ENCODE assay signal across 9 cellular contexts in genomic region chr14:104972301-104973211, GRCh38. TPM values are rescaled to one million over a fixed set of nuclear protein-coding genes. Genes with fewer than 3 reads are reported as not detected.
DNase-seq lines count a peak whose midpoint lies in the region; ATAC-seq, FAIRE-seq and TF ChIP-seq lines count a peak whose summit lies in the region.
"Had no signal": no experiment of that assay in that cellular context is flagged by ENCODE, and none has a peak within 500 bp of the region (broad histone marks: within the 10 kb centered on the region; RNA-seq: fewer than 3 reads in every experiment).

No MANE protein-coding gene starts in this region.

- ATAC-seq in A549: peak; percentile 19 to 37
- ATAC-seq in lower lobe of right lung: peak; percentile 73 to 82
- ATAC-seq in GM23338: no peak
- no peak for ATAC-seq in HG03520 (IDR thresholded peaks at IDR 0.05; ENCODE audit: unreplicated experiment)

- peak overlapping the region; percentile 97 for H3K4me2 ChIP-seq in A549
- H3K4me2 ChIP-seq in GM23338: no peak overlapping the region
- H3K4me2 ChIP-seq in MM.1S (ENCODE audit: low read depth, low read length): no peak overlapping the region

- H3K36me3 ChIP-seq in bronchial epithelial cell (ENCODE audit: control insufficient read depth, insufficient read depth, low read length) (peaks cover 2% of the 10 kb centered on the region), lower lobe of right lung (no peaks in the 10 kb centered on the region), GM23338 (ENCODE audit: insufficient read depth) (no peaks in the 10 kb centered on the region), MM.1S (replicated peaks; ENCODE audit: insufficient read depth, low read length) (no peaks in the 10 kb centered on the region)

- H3K27me3 ChIP-seq in bronchial epithelial cell (ENCODE audit: control insufficient read depth, insufficient read depth, low read length) (no peaks in the 10 kb centered on the region), lower lobe of right lung (ENCODE audit: low read depth) (peaks cover 13% of the 10 kb centered on the region), GM23338 (ENCODE audit: insufficient read depth) (peaks cover 14% of the 10 kb centered on the region), MM.1S (replicated peaks; ENCODE audit: insufficient read depth, low read length) (peaks cover 27% of the 10 kb centered on the region)

- TF ChIP-seq RAD21 in A549 (conservative IDR thresholded peaks at IDR 0.05 in 1 of 2, IDR thresholded peaks at IDR 0.05 in 1 of 2): 0 out of 5 replicates have a peak, but pooled peaks of 1 of the 2 experiments have one; percentile 7

- H3K4me1 ChIP-seq in A549 (peaks cover 90% of the 10 kb centered on the region), lower lobe of right lung (peaks cover 87% of the 10 kb centered on the region), GM23338 (ENCODE audit: insufficient read depth) (peaks cover 8% of the 10 kb centered on the region; the same call in 1 of the 2 replicates), MM.1S (ENCODE audit: low read length) (no peaks in the 10 kb centered on the region)

- no peak for TF ChIP-seq POLR2A in A549 (IDR thresholded peaks at IDR 0.05; ENCODE audit: low read length)

- no peaks in the 10 kb centered on the region for H3K36me3 Mint-ChIP-seq in GM23338 (ENCODE audit: low read depth)

- H3K79me2 ChIP-seq in GM23338 (replicated peaks; ENCODE audit: insufficient read depth): no peaks in the 10 kb centered on the region
- no peaks in the 10 kb centered on the region for H3K79me2 ChIP-seq in MM.1S (ENCODE audit: low read length)

- H3K9me3 Mint-ChIP-seq in GM23338: no peaks in the 10 kb centered on the region

- H3K4me1 Mint-ChIP-seq in GM23338: peaks cover 12% of the 10 kb centered on the region; the same call in 2 of the 3 replicates

- CTCF ChIA-PET in A549 (lab: Yijun Ruan, JAX): interaction anchor here (0.5 to 6.6 kb wide), 19 partner anchors 8 to 204 kb away, joined by 3 to 235 read pairs (median 7); partner anchors contain the start of gene CDCA4

- H3K4me3 Mint-ChIP-seq in GM23338: no peak overlapping the region

- peak overlapping the region; percentile 97 to 99 for H3K27ac ChIP-seq in A549
- H3K27ac ChIP-seq in lower lobe of right lung: peak overlapping the region; percentile 86
- H3K27ac ChIP-seq in GM23338 (ENCODE audit: low read depth): no peak overlapping the region
- H3K27ac ChIP-seq in MM.1S (ENCODE audit: low read length): no peak overlapping the region

- TF ChIP-seq CTCF in A549 (IDR thresholded peaks at IDR 0.05) (no peak), bronchial epithelial cell (IDR thresholded peaks at IDR 0.05; ENCODE audit: insufficient read depth, low read length, severe bottlenecking) (peak; percentile 54), lower lobe of right lung (IDR thresholded peaks at IDR 0.05) (no peak), GM23338 (conservative IDR thresholded peaks at IDR 0.05; ENCODE audit: low read depth in 2 of 2) (no peak), MM.1S (IDR thresholded peaks at IDR 0.05; ENCODE audit: low read length) (no peak)

- DNase-seq in A549 (ENCODE audit: low read depth in 1 of 2, low spot score in 1 of 2) (peak; percentile 79 to 93), M059J (ENCODE audit: low read depth) (peak; percentile 79), bronchial epithelial cell (ENCODE audit: low read depth) (peak; percentile 95), lower lobe of right lung (peak; percentile 83), GM23338 (ENCODE audit: low spot score) (no peak), MM.1S (no peak), nucleus accumbens (lab: John Stamatoyannopoulos, UW) (no peak)

- no peaks in the 10 kb centered on the region for H4K20me1 ChIP-seq in GM23338 (replicated peaks; ENCODE audit: insufficient read depth)
- H4K20me1 ChIP-seq in MM.1S (ENCODE audit: insufficient read depth, low read length): no peaks in the 10 kb centered on the region

- POLR2A ChIA-PET in A549 (lab: Yijun Ruan, JAX): interaction anchor here (0.6 to 3.8 kb wide), 9 partner anchors 13 to 119 kb away, joined by 3 to 76 read pairs (median 6); partner anchors contain the start of genes CDCA4 and CLBA1

- no peaks in the 10 kb centered on the region for H3F3A ChIP-seq in GM23338 (replicated peaks; ENCODE audit: low read depth)
- H3F3A ChIP-seq in MM.1S (ENCODE audit: insufficient read depth, low read length): no peaks in the 10 kb centered on the region

- no peaks in the 10 kb centered on the region for H3K9me3 ChIP-seq in A549
- no peaks in the 10 kb centered on the region for H3K9me3 ChIP-seq in lower lobe of right lung
- H3K9me3 ChIP-seq in MM.1S (replicated peaks; ENCODE audit: insufficient read depth, low read length): no peaks in the 10 kb centered on the region

- TF ChIP-seq EP300 in A549 (IDR thresholded peaks at IDR 0.05): peak in 1 of 2 experiments; percentile 51; a peak in 2 of 5 replicates

- no peak overlapping the region for H3K9ac ChIP-seq in MM.1S (ENCODE audit: low read length)

- H2AFZ ChIP-seq in GM23338 (no peak overlapping the region), MM.1S (ENCODE audit: low read length) (no peak overlapping the region)

- H3K9me2 ChIP-seq in GM23338 (ENCODE audit: insufficient read depth): no peaks in the 10 kb centered on the region
- no peaks in the 10 kb centered on the region for H3K9me2 ChIP-seq in MM.1S (replicated peaks; ENCODE audit: insufficient read depth, low read length)

- H3K27me3 Mint-ChIP-seq in GM23338 (ENCODE audit: insufficient read depth, low read depth, poor library complexity): peaks cover 30% of the 10 kb centered on the region

- WGBS in A549 (ENCODE audit: missing lambda C conversion rate): 14% methylated on average over 13 of the region's 30 CpGs

- H3K4me3 ChIP-seq in A549: peak overlapping the region; percentile 11; the same call in 1 of the 3 replicates
- H3K4me3 ChIP-seq in bronchial epithelial cell (ENCODE audit: low read depth, low read length): peak overlapping the region; percentile 13
- no peak overlapping the region for H3K4me3 ChIP-seq in lower lobe of right lung
- no peak overlapping the region for H3K4me3 ChIP-seq in GM23338
- no peak overlapping the region for H3K4me3 ChIP-seq in MM.1S (ENCODE audit: low read length)

- no peak for FAIRE-seq in A549 (lab: Jason Lieb, UNC)
- peak; percentile 96 for FAIRE-seq in bronchial epithelial cell (lab: Jason Lieb, UNC)

- intact Hi-C loops in lower lobe of right lung (cut with DNase I): loop anchor here (10.0 kb wide), 1 partner anchor 72 kb away; no protein-coding TSS in a partner anchor

- H3K27ac Mint-ChIP-seq in GM23338: no peak overlapping the region

TF ChIP-seq in A549, 52 proteins besides CTCF, POLR2A, EP300 and RAD21 (continues in another document):
- TF ChIP-seq HDAC2 (IDR thresholded peaks at IDR 0.05): no peak
- peak; percentile 60 for TF ChIP-seq HOXB13 (CRISPR knock-in tag; IDR thresholded peaks at IDR 0.05; ENCODE audit: low read depth)

TF ChIP-seq in GM23338, 12 proteins besides CTCF, POLR2A, EP300 and RAD21 (continues in another document):
- TF ChIP-seq EZH2phosphoT487 (IDR thresholded peaks at IDR 0.05; ENCODE audit: unreplicated experiment): no peak
- no peak for TF ChIP-seq POLR2AphosphoS5 (IDR thresholded peaks at IDR 0.05; ENCODE audit: low read depth)
- no peak for TF ChIP-seq STAT1 (IDR thresholded peaks at IDR 0.05; ENCODE audit: unreplicated experiment)
- TF ChIP-seq EZH2 (IDR thresholded peaks at IDR 0.05; ENCODE audit: low read depth, unreplicated experiment): no peak
- TF ChIP-seq ZNF331 (CRISPR knock-in tag; IDR thresholded peaks at IDR 0.05; ENCODE audit: low read depth): no peak

RNA-seq across cellular contexts. Expression of gene AHNAK2, which starts 5.6 kb away (rescaled TPM):
- polyA plus RNA-seq in A549 (2011; rRNA removed) (43.7 and 56.7 TPM in 2 replicates), A549 (2017; fragmentation: RNase III; extraction: RNeasy Plus Mini Kit Qiagen cat#74134 plus additional on column Dnase treatment) (34.4 to 46.5 TPM (median 43.3 TPM) in 3 replicates), GM23338 (2016; fragmentation: Nextera tagmentation; extraction: Ambion mirVana) (1.1 and 1.6 TPM in 2 replicates)
- polyA plus RNA-seq in A549 (2012; cell fraction: cytosol; rRNA removed): 9.8 and 11.7 TPM in 2 replicates
- 65.0 and 74.3 TPM in 2 replicates for polyA plus RNA-seq in A549 (2012; cell fraction: nucleus; rRNA removed)
- polyA minus RNA-seq in A549 (2011; rRNA and poly(A)+ RNA removed): 212 and 231 TPM in 2 replicates
- 3.2 and 4.7 TPM in 2 replicates for total RNA-seq in M059J (2014; rRNA removed; shearing (Covaris generic))
- total RNA-seq in bronchial epithelial cell (367 and 620 TPM in 2 replicates), lower lobe of right lung (10.8 TPM)
- total RNA-seq in GM23338 (2014; rRNA removed; shearing (Covaris generic)): 2.6 TPM in 2 replicates

RNA-seq across cellular contexts. Expression of gene CLBA1, which starts 13.0 kb away (rescaled TPM):
- polyA plus RNA-seq in A549 (2011; rRNA removed) (11.3 and 11.5 TPM in 2 replicates), A549 (2017; fragmentation: RNase III; extraction: RNeasy Plus Mini Kit Qiagen cat#74134 plus additional on column Dnase treatment) (10.7 to 12.5 TPM (median 12.0 TPM) in 3 replicates), GM23338 (2016; fragmentation: Nextera tagmentation; extraction: Ambion mirVana) (1.6 and 1.7 TPM in 2 replicates)
- 7.7 and 8.6 TPM in 2 replicates for polyA plus RNA-seq in A549 (2012; cell fraction: cytosol; rRNA removed)
- 14.0 and 16.7 TPM in 2 replicates for polyA plus RNA-seq in A549 (2012; cell fraction: nucleus; rRNA removed)
- 8.6 and 9.5 TPM in 2 replicates for polyA minus RNA-seq in A549 (2011; rRNA and poly(A)+ RNA removed)
- total RNA-seq in M059J (2014; rRNA removed; shearing (Covaris generic)): 3.3 and 5.6 TPM in 2 replicates
- total RNA-seq in bronchial epithelial cell (8.4 and 14.1 TPM in 2 replicates), lower lobe of right lung (10.5 TPM)
- 1.8 and 4.9 TPM in 2 replicates for total RNA-seq in GM23338 (2014; rRNA removed; shearing (Covaris generic))

RNA-seq across cellular contexts. Expression of gene PLD4, which starts 47.9 kb away (rescaled TPM):
- polyA plus RNA-seq in A549 (2011; rRNA removed) (0.01 TPM in 2 replicates), A549 (2017; fragmentation: RNase III; extraction: RNeasy Plus Mini Kit Qiagen cat#74134 plus additional on column Dnase treatment) (0.01 TPM in 2 of 3 replicates, not detected in the other), GM23338 (2016; fragmentation: Nextera tagmentation; extraction: Ambion mirVana) (0.21 TPM in 1 of 2 replicates, not detected in the other)
- 0.03 TPM in 1 of 2 replicates, not detected in the other for polyA plus RNA-seq in A549 (2012; cell fraction: cytosol; rRNA removed)
- polyA plus RNA-seq in A549 (2012; cell fraction: nucleus; rRNA removed): 0.06 and 0.11 TPM in 2 replicates
- polyA minus RNA-seq in A549 (2011; rRNA and poly(A)+ RNA removed): 0.17 TPM in 1 of 2 replicates, not detected in the other
- total RNA-seq in M059J (2014; rRNA removed; shearing (Covaris generic)): not detected in 2 replicates
- total RNA-seq in bronchial epithelial cell (not detected in 2 replicates), lower lobe of right lung (1.2 TPM)
- 0.08 TPM in 1 of 2 replicates, not detected in the other for total RNA-seq in GM23338 (2014; rRNA removed; shearing (Covaris generic))
- total RNA-seq: dermis microvascular lymphatic vessel endothelial cell had no signal

RNA-seq across cellular contexts. Expression of gene CDCA4, which starts 48.3 kb away (rescaled TPM):
- polyA plus RNA-seq in A549 (2011; rRNA removed): 19.5 and 24.2 TPM in 2 replicates
- polyA plus RNA-seq in A549 (2012; cell fraction: cytosol; rRNA removed): 42.8 and 52.7 TPM in 2 replicates
- polyA plus RNA-seq in A549 (2012; cell fraction: nucleus; rRNA removed): 44.8 and 46.3 TPM in 2 replicates
- polyA plus RNA-seq in A549 (2017; fragmentation: RNase III; extraction: RNeasy Plus Mini Kit Qiagen cat#74134 plus additional on column Dnase treatment): 25.9 to 28.0 TPM (median 26.9 TPM) in 3 replicates
- polyA minus RNA-seq in A549 (2011; rRNA and poly(A)+ RNA removed): 16.6 and 20.0 TPM in 2 replicates
- total RNA-seq in M059J (2014; rRNA removed; shearing (Covaris generic)): 32.5 and 40.5 TPM in 2 replicates
- 35.5 and 50.8 TPM in 2 replicates for total RNA-seq in bronchial epithelial cell
- total RNA-seq in lower lobe of right lung: 6.9 TPM
- total RNA-seq in GM23338 (2014; rRNA removed; shearing (Covaris generic)): 62.4 and 70.7 TPM in 2 replicates
- 32.6 and 37.1 TPM in 2 replicates for polyA plus RNA-seq in GM23338 (2016; fragmentation: Nextera tagmentation; extraction: Ambion mirVana)

Comparison
In these comparisons a context has a peak if more than half of its experiments do, and no peak if none do; other contexts are left out.
1. ATAC-seq: peak in A549 (2 of 2) and lower lobe of right lung (2 of 2); none in GM23338 (single experiment) and HG03520 (single experiment).
2. DNase-seq: peak in A549 (2 of 2), M059J (single experiment), bronchial epithelial cell (single experiment) and lower lobe of right lung (single experiment); none in GM23338 (single experiment), MM.1S (single experiment) and nucleus accumbens (0 of 56).
3. H3K27ac ChIP-seq: peak in A549 (2 of 2) and lower lobe of right lung (single experiment); none in GM23338 (single experiment) and MM.1S (single experiment).
4. H3K4me3 ChIP-seq: peak in A549 (single experiment) and bronchial epithelial cell (single experiment); none in lower lobe of right lung (single experiment), GM23338 (single experiment) and MM.1S (single experiment).
5. RNA of gene AHNAK2, which starts 5.6 kb away (total RNA-seq): 367 to 620 TPM in bronchial epithelial cell; 10.8 TPM in lower lobe of right lung (single experiment), 3.2 to 4.7 TPM in M059J and 2.6 TPM in GM23338; every median in the first group is over 10 times any median in the second.